6 cellular contexts compared by ENCODE assay signal in genomic region chr19:48713041-48713863, GRCh38. TPM values are rescaled to one million over a fixed set of nuclear protein-coding genes. Genes with fewer than 3 reads are reported as not detected.
DNase-seq lines count a peak whose midpoint lies in the region; ATAC-seq and TF ChIP-seq lines count a peak whose summit lies in the region.

No MANE protein-coding gene starts in this region.

- H3K4me3 ChIP-seq in AG04450 (ENCODE audit: low read depth, low read length): peak overlapping the region; percentile 82
- peak overlapping the region; percentile 84 for H3K4me3 ChIP-seq in Jurkat, Clone E6-1 (ENCODE audit: low read length)
- peak overlapping the region; percentile 71 for H3K4me3 ChIP-seq in ectodermal cell (ENCODE audit: insufficient read depth, low read depth, low read length)
- peak overlapping the region; percentile 83 for H3K4me3 ChIP-seq in skeletal muscle cell (ENCODE audit: low read depth, low read length)

- WGBS in ectodermal cell, 2 experiments: 5 to 6% methylated on average over 24 to 25 of the region's 25 CpGs

- H3K9me3 ChIP-seq in AG04450 (ENCODE audit: control insufficient read depth, insufficient read depth, low read length) (peaks cover 5% of the 10 kb centered on the region), ectodermal cell (ENCODE audit: control insufficient read depth, low read length) (no peaks in the 10 kb centered on the region)

- ATAC-seq in HG02642 (IDR thresholded peaks at IDR 0.05; ENCODE audit: poor library complexity, unreplicated experiment): no peak

- no peak overlapping the region for H3K27ac ChIP-seq in AG04450 (ENCODE audit: low read depth, low read length)
- no peak overlapping the region for H3K27ac ChIP-seq in ectodermal cell (ENCODE audit: insufficient read depth, low read depth, low read length, poor library complexity, severe bottlenecking)

- POLR2A ChIA-PET in AG04450 (lab: Yijun Ruan, JAX): interaction anchor here (1.5 kb wide), 1 partner anchor 12 kb away, joined by 5 read pairs; no protein-coding TSS in a partner anchor

- H3K27me3 ChIP-seq in AG04450 (ENCODE audit: control insufficient read depth, insufficient read depth, low read length) (no peaks in the 10 kb centered on the region), ectodermal cell (ENCODE audit: control insufficient read depth, insufficient read depth, low read length, poor library complexity, severe bottlenecking) (no peaks in the 10 kb centered on the region)

- CTCF ChIA-PET in AG04450 (lab: Charles Lee): interaction anchor here (1.4 to 2.1 kb wide), 2 partner anchors 13 to 38 kb away, joined by 4 to 7 read pairs; no protein-coding TSS in a partner anchor

- peaks cover 25% of the 10 kb centered on the region for H3K4me1 ChIP-seq in ectodermal cell (ENCODE audit: control insufficient read depth, insufficient read depth, low read length)

- no peak for DNase-seq in AG04450 (ENCODE audit: low read depth, low spot score)
- DNase-seq in Jurkat, Clone E6-1 (ENCODE audit: low read depth, low spot score): peak; percentile 33
- DNase-seq in skeletal muscle cell (ENCODE audit: low read depth): no peak
- DNase-seq in amniotic stem cell (lab: John Stamatoyannopoulos, UW): no peak

- TF ChIP-seq CTCF in AG04450 (IDR thresholded peaks at IDR 0.05; ENCODE audit: low read depth, low read length): peak; percentile 48

- no peaks in the 10 kb centered on the region for H3K36me3 ChIP-seq in ectodermal cell (ENCODE audit: control insufficient read depth, insufficient read depth, low read length)

RNA-seq across cellular contexts. Expression of gene MAMSTR, which starts 6.3 kb away (rescaled TPM):
- 0.58 and 0.68 TPM in 2 replicates for polyA plus RNA-seq in AG04450 (2011; rRNA removed)
- polyA minus RNA-seq in AG04450 (2011; rRNA and poly(A)+ RNA removed): 1.1 TPM in 2 replicates
- polyA plus RNA-seq in Jurkat, Clone E6-1 (2012; ENCODE audit: insufficient read depth, insufficient read length): 1.1 TPM
- polyA plus RNA-seq in ectodermal cell (2013, experiment 1 of 4): 2.7 TPM
- 2.3 TPM for polyA plus RNA-seq in ectodermal cell (2013, experiment 2 of 4)
- polyA plus RNA-seq in ectodermal cell (2013, experiment 3 of 4): 1.2 TPM
- 1.4 TPM for polyA plus RNA-seq in ectodermal cell (2013, experiment 4 of 4)

RNA-seq across cellular contexts. Expression of gene FUT2, which starts 17.5 kb away (rescaled TPM):
- polyA plus RNA-seq in AG04450 (2011; rRNA removed): not detected in 2 replicates
- polyA minus RNA-seq in AG04450 (2011; rRNA and poly(A)+ RNA removed): not detected in 2 replicates
- 1.6 TPM for polyA plus RNA-seq in Jurkat, Clone E6-1 (2012; ENCODE audit: insufficient read depth, insufficient read length)
- polyA plus RNA-seq in ectodermal cell (2013, experiment 1 of 4): 1.2 TPM
- 0.46 TPM for polyA plus RNA-seq in ectodermal cell (2013, experiment 2 of 4)
- 0.32 TPM for polyA plus RNA-seq in ectodermal cell (2013, experiment 3 of 4)
- 0.57 TPM for polyA plus RNA-seq in ectodermal cell (2013, experiment 4 of 4)

RNA-seq across cellular contexts. Expression of gene RASIP1, which starts 27.2 kb away (rescaled TPM):
- polyA plus RNA-seq in AG04450 (2011; rRNA removed): 0.32 and 0.61 TPM in 2 replicates
- polyA minus RNA-seq in AG04450 (2011; rRNA and poly(A)+ RNA removed): 0.17 and 0.37 TPM in 2 replicates
- polyA plus RNA-seq in Jurkat, Clone E6-1 (2012; ENCODE audit: insufficient read depth, insufficient read length): 2.2 TPM
- polyA plus RNA-seq in ectodermal cell (2013, experiment 1 of 4): 2.0 TPM
- 2.5 TPM for polyA plus RNA-seq in ectodermal cell (2013, experiment 2 of 4)
- polyA plus RNA-seq in ectodermal cell (2013, experiment 3 of 4): 2.7 TPM
- 2.5 TPM for polyA plus RNA-seq in ectodermal cell (2013, experiment 4 of 4)

RNA-seq across cellular contexts. Expression of gene IZUMO1, which starts 33.5 kb away (rescaled TPM):
- not detected in 2 replicates for polyA plus RNA-seq in AG04450 (2011; rRNA removed)
- polyA minus RNA-seq in AG04450 (2011; rRNA and poly(A)+ RNA removed): not detected in 2 replicates
- polyA plus RNA-seq in Jurkat, Clone E6-1 (2012; ENCODE audit: insufficient read depth, insufficient read length): 0.65 TPM
- 0.72 TPM for polyA plus RNA-seq in ectodermal cell (2013, experiment 1 of 4)
- 0.68 TPM for polyA plus RNA-seq in ectodermal cell (2013, experiment 2 of 4)
- polyA plus RNA-seq in ectodermal cell (2013, experiment 3 of 4): 0.37 TPM
- polyA plus RNA-seq in ectodermal cell (2013, experiment 4 of 4): 1.3 TPM

RNA-seq across cellular contexts. Expression of gene FUT1, which starts 39.2 kb away (rescaled TPM):
- polyA plus RNA-seq in AG04450 (2011; rRNA removed): 0.02 and 0.07 TPM in 2 replicates
- polyA minus RNA-seq in AG04450 (2011; rRNA and poly(A)+ RNA removed): 0.05 TPM in 1 of 2 replicates, not detected in the other
- 0.22 TPM for polyA plus RNA-seq in Jurkat, Clone E6-1 (2012; ENCODE audit: insufficient read depth, insufficient read length)
- 2.6 TPM for polyA plus RNA-seq in ectodermal cell (2013, experiment 1 of 4)
- polyA plus RNA-seq in ectodermal cell (2013, experiment 2 of 4): 2.1 TPM
- 1.0 TPM for polyA plus RNA-seq in ectodermal cell (2013, experiment 3 of 4)
- 1.3 TPM for polyA plus RNA-seq in ectodermal cell (2013, experiment 4 of 4)
